In the genomic region with DNA sequence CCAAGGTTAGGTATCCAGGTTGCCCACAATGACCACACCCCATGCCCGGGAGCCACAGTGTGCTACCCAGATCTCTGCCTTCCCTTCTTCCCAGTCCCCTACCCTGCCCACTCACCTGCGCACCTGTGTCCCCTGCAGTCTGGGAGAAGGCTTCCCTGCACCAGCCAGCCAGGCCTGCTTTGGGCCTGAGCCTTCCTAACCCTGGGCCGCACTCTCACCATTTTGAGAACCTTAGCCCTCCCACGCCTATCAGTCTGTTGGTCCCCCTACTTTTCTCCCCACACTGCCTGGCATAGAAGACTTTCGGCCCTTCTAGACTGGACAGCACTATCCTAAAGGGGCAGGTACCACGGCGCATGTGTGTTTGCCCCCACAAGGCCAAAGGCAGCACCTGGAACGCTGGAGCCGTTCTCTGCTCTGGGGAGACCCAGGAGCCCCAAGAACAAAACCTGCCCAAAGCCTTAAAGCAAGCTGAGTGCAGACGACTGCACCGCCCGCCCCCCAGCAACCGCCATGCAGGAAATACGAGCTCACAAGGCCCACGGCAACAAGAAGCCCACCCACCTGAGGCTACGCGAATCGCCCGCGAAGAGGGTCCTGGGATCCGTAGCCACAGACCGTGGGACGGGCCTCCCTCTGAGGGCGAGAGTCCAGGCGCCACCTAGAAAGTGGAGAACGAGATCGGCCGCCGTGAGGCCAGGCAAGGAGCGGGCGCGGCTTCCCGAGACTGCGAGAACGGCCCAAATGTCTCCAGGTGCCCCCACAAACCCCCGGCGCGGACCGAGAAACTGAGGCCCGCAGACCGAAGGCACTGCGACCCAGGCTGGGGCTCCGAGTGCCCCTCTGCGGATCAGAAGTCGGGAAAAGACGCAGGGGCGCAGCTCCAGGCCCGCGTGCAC, we compare ENCODE assay signal across 8 cellular contexts. TPM values are rescaled to one million over a fixed set of nuclear protein-coding genes. Genes with fewer than 3 reads are reported as not detected.
DNase-seq lines count a peak whose midpoint lies in the region; ATAC-seq and TF ChIP-seq lines count a peak whose summit lies in the region.

No MANE protein-coding gene starts in this region.

- H3K27me3 ChIP-seq in DOHH2 (ENCODE audit: control insufficient read depth, low read length): no peaks in the 10 kb centered on the region
- H3K27me3 ChIP-seq in HCT116 (ENCODE audit: insufficient read depth, low read length): no peaks in the 10 kb centered on the region
- no peaks in the 10 kb centered on the region for H3K27me3 ChIP-seq in SK-N-SH (ENCODE audit: insufficient read depth)
- H3K27me3 ChIP-seq in esophagus (ENCODE audit: control insufficient read depth in 1 of 2, insufficient read depth in 2 of 2, low read length in 2 of 2): no peaks in the 10 kb centered on the region
- H3K27me3 ChIP-seq in naive thymus-derived CD4-positive, alpha-beta T cell (ENCODE audit: control insufficient read depth in 2 of 2, insufficient read depth in 2 of 2, low read length in 2 of 2): no peaks in the 10 kb centered on the region

- H3K36me3 ChIP-seq in DOHH2 (ENCODE audit: control insufficient read depth, low read length): peaks cover 63% of the 10 kb centered on the region
- H3K36me3 ChIP-seq in HCT116 (ENCODE audit: control insufficient read depth in 1 of 2, insufficient read depth in 2 of 2, low read length in 2 of 2): peaks cover 14% of the 10 kb centered on the region in 2 experiments; a peak in 3 of 4 replicates
- H3K36me3 ChIP-seq in SK-N-SH (replicated peaks in 1 of 2; ENCODE audit: control insufficient read depth in 1 of 2, insufficient read depth in 2 of 2, low read length in 1 of 2): peaks cover 19 to 21% of the 10 kb centered on the region in 2 experiments
- peaks cover 6 to 25% of the 10 kb centered on the region in 2 donors for H3K36me3 ChIP-seq in esophagus (ENCODE audit: control insufficient read depth in 2 of 2, insufficient read depth in 2 of 2, low read length in 1 of 2)
- peaks cover 0 to 40% (median 0%) of the 10 kb centered on the region in 3 experiments for H3K36me3 ChIP-seq in naive thymus-derived CD4-positive, alpha-beta T cell (ENCODE audit: control insufficient read depth in 2 of 3, insufficient read depth in 3 of 3, low read length in 3 of 3)

- H3K27ac ChIP-seq in DOHH2 (ENCODE audit: low read depth, low read length) (peak overlapping the region; percentile 33), HCT116 (ENCODE audit: low read depth, low read length) (peak overlapping the region; percentile 99), SK-N-SH (ENCODE audit: low read depth in 2 of 2, low read length in 1 of 2) (peak overlapping the region; percentile 84 to 88), esophagus (ENCODE audit: low read depth in 2 of 2, low read length in 1 of 2) (peak overlapping the region; percentile 94 to 97)
- peak overlapping the region; percentile 87 for H3K27ac ChIP-seq in naive thymus-derived CD4-positive, alpha-beta T cell (ENCODE audit: low read depth, low read length)

- no peaks in the 10 kb centered on the region for H3K9me3 ChIP-seq in DOHH2 (ENCODE audit: control insufficient read depth, insufficient read depth, low read length)
- H3K9me3 ChIP-seq in HCT116 (ENCODE audit: control insufficient read depth in 1 of 2, insufficient read depth in 1 of 2, low read depth in 1 of 2, low read length in 2 of 2): no peaks in the 10 kb centered on the region
- H3K9me3 ChIP-seq in SK-N-SH: no peaks in the 10 kb centered on the region
- no peaks in the 10 kb centered on the region for H3K9me3 ChIP-seq in esophagus (ENCODE audit: control insufficient read depth in 2 of 2, insufficient read depth in 1 of 2, low read depth in 1 of 2, low read length in 1 of 2)
- no peaks in the 10 kb centered on the region for H3K9me3 ChIP-seq in naive thymus-derived CD4-positive, alpha-beta T cell (ENCODE audit: control insufficient read depth in 2 of 3, low read length in 3 of 3)

- peaks cover 38 to 73% (median 62%) of the 10 kb centered on the region in 7 donors for H3K4me1 Mint-ChIP-seq in naive thymus-derived CD4-positive, alpha-beta T cell

- intact Hi-C loops in HCT116 (cut with micrococcal nuclease): no loop called here
- intact Hi-C loops in naive thymus-derived CD4-positive, alpha-beta T cell (cut with micrococcal nuclease): loop anchor here (1.0 to 10.0 kb wide), 4 partner anchors 10 to 1061 kb away; a partner anchor contains a TSS

- POLR2A ChIA-PET in HCT116 (lab: Charles Lee) (interaction anchor here (0.8 kb wide), 1 partner anchor 91 kb away, joined by 3 read pairs; no protein-coding TSS in a partner anchor), SK-N-SH (lab: Yijun Ruan, JAX) (interaction anchor here (0.6 to 1.9 kb wide), 4 partner anchors 9 to 50 kb away, joined by 3 to 8 read pairs (median 3); no protein-coding TSS in a partner anchor)
- POLR2A ChIA-PET in naive thymus-derived CD4-positive, alpha-beta T cell (lab: Charles Lee): interaction anchor here (0.6 to 3.8 kb wide), 10 partner anchors 9 to 89 kb away, joined by 3 to 154 read pairs (median 4); no protein-coding TSS in a partner anchor

- peak overlapping the region; percentile 78 for H3K4me2 ChIP-seq in DOHH2 (ENCODE audit: low read length)
- H3K4me2 ChIP-seq in HCT116 (ENCODE audit: low read length): peak overlapping the region; percentile 94
- peak overlapping the region; percentile 95 for H3K4me2 ChIP-seq in SK-N-SH

- no peak for TF ChIP-seq RAD21 in HCT116 (IDR thresholded peaks at IDR 0.05; ENCODE audit: low read depth)
- TF ChIP-seq RAD21 in SK-N-SH (IDR thresholded peaks at IDR 0.05; ENCODE audit: low read length): no peak

- TSS peak; percentile 54 for BruUV-seq in HCT116 (replicated peaks; lab: Mats Ljungman, UMichigan)

- WGBS in SK-N-SH (ENCODE audit: low lambda C conversion rate): 2% methylated on average over 18 of the region's 49 CpGs
- 1% methylated on average over 47 to 49 of the region's 49 CpGs for WGBS in esophagus, 2 donors

- H3K27me3 Mint-ChIP-seq in naive thymus-derived CD4-positive, alpha-beta T cell: no peaks in the 10 kb centered on the region

- CTCF ChIA-PET in HCT116 (lab: Charles Lee) (no interaction called here), SK-N-SH (lab: Yijun Ruan, JAX) (interaction anchor here (1.1 to 2.8 kb wide), 3 partner anchors 12 to 123 kb away, joined by 3 to 22 read pairs (median 4); no protein-coding TSS in a partner anchor)
- CTCF ChIA-PET in naive thymus-derived CD4-positive, alpha-beta T cell (lab: Charles Lee): interaction anchor here (1.2 to 1.7 kb wide), 2 partner anchors 38 to 87 kb away, joined by 3 to 6 read pairs; no protein-coding TSS in a partner anchor

- peak; percentile 2 for ATAC-seq in HCT116
- ATAC-seq in naive thymus-derived CD4-positive, alpha-beta T cell: peak; percentile 3
- ATAC-seq in HG02938 (IDR thresholded peaks at IDR 0.05; ENCODE audit: unreplicated experiment): no peak

- TF ChIP-seq EP300 in SK-N-SH (IDR thresholded peaks at IDR 0.05; ENCODE audit: borderline replicate concordance in 1 of 2, low read depth in 1 of 2, low read length in 1 of 2): no peak

- no peak overlapping the region for H2AFZ ChIP-seq in HCT116 (ENCODE audit: low read depth, low read length, poor library complexity, severe bottlenecking)
- peak overlapping the region; percentile 79; the same call in 1 of the 2 replicates for H2AFZ ChIP-seq in SK-N-SH (ENCODE audit: low read depth)

- H3K9me3 Mint-ChIP-seq in naive thymus-derived CD4-positive, alpha-beta T cell: no peaks in the 10 kb centered on the region

- H3F3A ChIP-seq in DOHH2 (ENCODE audit: control insufficient read depth, insufficient read depth) (no peaks in the 10 kb centered on the region), SK-N-SH (replicated peaks; ENCODE audit: insufficient read depth) (peaks cover 11% of the 10 kb centered on the region)

- H4K20me1 ChIP-seq in DOHH2 (ENCODE audit: control insufficient read depth, insufficient read depth, low read depth, low read length) (peaks cover 18% of the 10 kb centered on the region), HCT116 (ENCODE audit: insufficient read depth) (peaks cover 3% of the 10 kb centered on the region; the same call in 1 of the 2 replicates), SK-N-SH (ENCODE audit: insufficient read depth) (peaks cover 23% of the 10 kb centered on the region; the same call in 1 of the 2 replicates)

- H3K4me3 Mint-ChIP-seq in naive thymus-derived CD4-positive, alpha-beta T cell: peak overlapping the region; percentile 94 to 99 (median 96)

- H3K9ac ChIP-seq in HCT116 (ENCODE audit: low read length) (peak overlapping the region; percentile 97), SK-N-SH (peak overlapping the region; percentile 93)

- peak overlapping the region; percentile 89 to 96 (median 92) for H3K27ac Mint-ChIP-seq in naive thymus-derived CD4-positive, alpha-beta T cell

- H3K79me2 ChIP-seq in DOHH2 (ENCODE audit: control insufficient read depth, low read length) (peaks cover 81% of the 10 kb centered on the region), HCT116 (ENCODE audit: insufficient read depth, low read length) (peaks cover 67% of the 10 kb centered on the region), SK-N-SH (ENCODE audit: insufficient read depth) (peaks cover 78% of the 10 kb centered on the region)

- TF ChIP-seq CTCF in DOHH2 (IDR thresholded peaks at IDR 0.05; ENCODE audit: low read depth, low read length, poor library complexity, severe bottlenecking) (no peak), HCT116 (IDR thresholded peaks at IDR 0.05 in 2 of 3, conservative IDR thresholded peaks at IDR 0.05 in 1 of 3; ENCODE audit: borderline replicate concordance in 1 of 3, insufficient read depth in 1 of 3, low read depth in 2 of 3, low read length in 2 of 3) (no peak), SK-N-SH (IDR thresholded peaks at IDR 0.05) (no peak)

- H3K4me1 ChIP-seq in DOHH2 (ENCODE audit: control insufficient read depth, low read length) (peaks cover 31% of the 10 kb centered on the region), HCT116 (ENCODE audit: control insufficient read depth in 1 of 2, insufficient read depth in 2 of 2, low read length in 2 of 2) (peaks cover 47 to 61% of the 10 kb centered on the region in 2 experiments), SK-N-SH (ENCODE audit: control insufficient read depth in 1 of 2, insufficient read depth in 2 of 2, low read depth in 1 of 2, low read length in 1 of 2) (peaks cover 13 to 24% of the 10 kb centered on the region in 2 experiments; a peak in 3 of 4 replicates), esophagus (ENCODE audit: control insufficient read depth in 2 of 2, insufficient read depth in 2 of 2, low read length in 1 of 2) (peaks cover 11 to 41% of the 10 kb centered on the region in 2 donors)
- peaks cover 19 to 21% of the 10 kb centered on the region in 2 donors for H3K4me1 ChIP-seq in naive thymus-derived CD4-positive, alpha-beta T cell (ENCODE audit: control insufficient read depth in 2 of 2, insufficient read depth in 2 of 2, low read length in 2 of 2)

- H3K4me3 ChIP-seq in DOHH2 (ENCODE audit: low read length): peak overlapping the region; percentile 90
- H3K4me3 ChIP-seq in HCT116 (replicated peaks in 1 of 2; ENCODE audit: low read depth in 1 of 2, low read length in 2 of 2): peak overlapping the region; percentile 97 to 99
- H3K4me3 ChIP-seq in SK-N-SH (ENCODE audit: low read depth in 2 of 2, low read length in 1 of 2): peak overlapping the region; percentile 92 to 96
- H3K4me3 ChIP-seq in esophagus (ENCODE audit: low read depth in 1 of 2, low read length in 2 of 2): peak overlapping the region; percentile 83 to 90
- H3K4me3 ChIP-seq in naive thymus-derived CD4-positive, alpha-beta T cell (ENCODE audit: low read length): peak overlapping the region; percentile 64

- no peak for TF ChIP-seq POLR2A in HCT116 (IDR thresholded peaks at IDR 0.05; ENCODE audit: borderline replicate concordance, extremely low read depth, insufficient read depth, insufficient read length)

- DNase-seq in HCT116 (ENCODE audit: low read depth, low spot score): peak; percentile 2
- DNase-seq in SK-N-SH: no peak
- peak in 6 of 9 donors; percentile 22 to 45 (median 30) for DNase-seq in naive thymus-derived CD4-positive, alpha-beta T cell
- no peak for DNase-seq in OCI-M1 (lab: John Stamatoyannopoulos, UW)
- no peak for DNase-seq in 8988T

- RAD21 ChIA-PET in HCT116 (lab: Charles Lee; ENCODE audit: low non-redundant PET in 1 of 2, low total read pairs in 2 of 2, uncharacterized antibody in 2 of 2, unreplicated experiment in 2 of 2): no interaction called here

- H3K36me3 Mint-ChIP-seq in naive thymus-derived CD4-positive, alpha-beta T cell: peaks cover 0 to 14% (median 0%) of the 10 kb centered on the region in 5 donors

- H3K9me2 ChIP-seq in DOHH2 (replicated peaks; ENCODE audit: control insufficient read depth, low read length) (no peaks in the 10 kb centered on the region), HCT116 (ENCODE audit: insufficient read depth) (no peaks in the 10 kb centered on the region), SK-N-SH (no peaks in the 10 kb centered on the region)

RNA-seq across cellular contexts. Expression of a gene that starts 0.5 kb away (rescaled TPM):
- 12.1 TPM for total RNA-seq in HCT116 (2021; ENCODE audit: unreplicated experiment)
- polyA plus RNA-seq in HCT116 (2012): 8.8 and 10.9 TPM in 2 replicates
- 3.2 and 5.9 TPM in 2 replicates for polyA plus RNA-seq in SK-N-SH (2012; rRNA removed)
- polyA plus RNA-seq in SK-N-SH (2012; cell fraction: cytosol; rRNA removed): 2.0 and 4.8 TPM in 2 replicates
- polyA plus RNA-seq in SK-N-SH (2012; cell fraction: nucleus; rRNA removed): 7.7 and 10.0 TPM in 2 replicates
- polyA plus RNA-seq in esophagus: 1 to 10 TPM; 4.7 to 6.6 TPM
- 10 to 100 TPM in 2 of 5 experiments, 1 to 10 TPM in 3; 4.2 to 14.1 (median 9.5) TPM for total RNA-seq in naive thymus-derived CD4-positive, alpha-beta T cell
- polyA plus RNA-seq in naive thymus-derived CD4-positive, alpha-beta T cell: 10 to 100 TPM; 12.1 to 20.8 TPM

RNA-seq across cellular contexts. Expression of a gene that starts 0.5 kb away (rescaled TPM):
- total RNA-seq in HCT116 (2021; ENCODE audit: unreplicated experiment): 24.6 TPM
- polyA plus RNA-seq in HCT116 (2012): 13.7 and 15.3 TPM in 2 replicates
- polyA plus RNA-seq in SK-N-SH (2012; rRNA removed) (7.8 and 8.0 TPM in 2 replicates), esophagus (10 to 100 TPM in 1 of 2 donors, 1 to 10 TPM in 1; 8.1 to 13.8 TPM)
- polyA plus RNA-seq in SK-N-SH (2012; cell fraction: cytosol; rRNA removed): 3.0 and 4.0 TPM in 2 replicates
- 23.0 and 24.3 TPM in 2 replicates for polyA plus RNA-seq in SK-N-SH (2012; cell fraction: nucleus; rRNA removed)
- total RNA-seq in naive thymus-derived CD4-positive, alpha-beta T cell: 10 to 100 TPM; 18.2 to 36.8 (median 24.9) TPM
- 10 to 100 TPM; 14.9 to 15.1 TPM for polyA plus RNA-seq in naive thymus-derived CD4-positive, alpha-beta T cell

Comparison
In these comparisons a context has a peak if more than half of its experiments do, and no peak if none do; other contexts are left out.
1. H3K27ac ChIP-seq: peak in every context shown above with its lines; median percentile 99 in HCT116; 96 in esophagus; 87 in naive thymus-derived CD4-positive, alpha-beta T cell; 86 in SK-N-SH; 33 in DOHH2.
2. DNase-seq: peak in HCT116 (single experiment) and naive thymus-derived CD4-positive, alpha-beta T cell (6 of 9); none in SK-N-SH (single experiment), OCI-M1 (single experiment) and 8988T (single experiment).
3. Peak in every context shown above with its lines, with median percentiles within 50 percentile points of each other: H3K4me2 ChIP-seq and H3K4me3 ChIP-seq.